In the genomic region with DNA sequence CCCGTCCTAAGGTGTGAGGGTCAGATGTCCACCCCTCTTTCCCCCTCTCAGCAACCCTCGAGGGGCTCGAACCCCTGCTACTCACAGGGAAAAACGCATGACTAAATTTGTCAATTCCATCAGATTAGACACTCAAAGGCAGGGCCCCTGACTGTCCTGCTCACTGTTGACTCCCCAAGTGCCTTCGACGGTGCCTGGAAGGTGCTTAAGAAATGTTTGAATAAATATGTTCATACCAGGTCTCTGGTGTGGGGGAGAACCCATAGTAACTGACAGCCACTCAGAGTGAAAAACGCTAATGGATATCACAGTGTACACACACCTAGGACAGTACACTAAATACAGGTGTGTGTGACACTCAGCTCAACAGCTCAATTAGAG, we compare ENCODE assay signal across 2 cellular contexts.
TF ChIP-seq lines count a peak whose summit lies in the region.

No MANE protein-coding gene starts in this region.

TF ChIP-seq in HepG2, 621 proteins besides CTCF, POLR2A, EP300 and RAD21:
- no peak for TF ChIP-seq RFX3 (CRISPR knock-in tag; IDR thresholded peaks at IDR 0.05)
- TF ChIP-seq ZNF501 (CRISPR knock-in tag; IDR thresholded peaks at IDR 0.05), result 0 out of 2 replicates have a peak, but pooled peaks have one; percentile 10
- no peak for TF ChIP-seq JUNB (CRISPR knock-in tag; IDR thresholded peaks at IDR 0.05; ENCODE audit: borderline replicate concordance)
- TF ChIP-seq, protein P1, sequence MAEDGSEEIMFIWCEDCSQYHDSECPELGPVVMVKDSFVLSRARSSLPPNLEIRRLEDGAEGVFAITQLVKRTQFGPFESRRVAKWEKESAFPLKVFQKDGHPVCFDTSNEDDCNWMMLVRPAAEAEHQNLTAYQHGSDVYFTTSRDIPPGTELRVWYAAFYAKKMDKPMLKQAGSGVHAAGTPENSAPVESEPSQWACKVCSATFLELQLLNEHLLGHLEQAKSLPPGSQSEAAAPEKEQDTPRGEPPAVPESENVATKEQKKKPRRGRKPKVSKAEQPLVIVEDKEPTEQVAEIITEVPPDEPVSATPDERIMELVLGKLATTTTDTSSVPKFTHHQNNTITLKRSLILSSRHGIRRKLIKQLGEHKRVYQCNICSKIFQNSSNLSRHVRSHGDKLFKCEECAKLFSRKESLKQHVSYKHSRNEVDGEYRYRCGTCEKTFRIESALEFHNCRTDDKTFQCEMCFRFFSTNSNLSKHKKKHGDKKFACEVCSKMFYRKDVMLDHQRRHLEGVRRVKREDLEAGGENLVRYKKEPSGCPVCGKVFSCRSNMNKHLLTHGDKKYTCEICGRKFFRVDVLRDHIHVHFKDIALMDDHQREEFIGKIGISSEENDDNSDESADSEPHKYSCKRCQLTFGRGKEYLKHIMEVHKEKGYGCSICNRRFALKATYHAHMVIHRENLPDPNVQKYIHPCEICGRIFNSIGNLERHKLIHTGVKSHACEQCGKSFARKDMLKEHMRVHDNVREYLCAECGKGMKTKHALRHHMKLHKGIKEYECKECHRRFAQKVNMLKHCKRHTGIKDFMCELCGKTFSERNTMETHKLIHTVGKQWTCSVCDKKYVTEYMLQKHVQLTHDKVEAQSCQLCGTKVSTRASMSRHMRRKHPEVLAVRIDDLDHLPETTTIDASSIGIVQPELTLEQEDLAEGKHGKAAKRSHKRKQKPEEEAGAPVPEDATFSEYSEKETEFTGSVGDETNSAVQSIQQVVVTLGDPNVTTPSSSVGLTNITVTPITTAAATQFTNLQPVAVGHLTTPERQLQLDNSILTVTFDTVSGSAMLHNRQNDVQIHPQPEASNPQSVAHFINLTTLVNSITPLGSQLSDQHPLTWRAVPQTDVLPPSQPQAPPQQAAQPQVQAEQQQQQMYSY (CRISPR knock-in tag; IDR thresholded peaks at IDR 0.05), result no peak
- TF ChIP-seq SATB2 (CRISPR knock-in tag; IDR thresholded peaks at IDR 0.05), result no peak
- no peak for TF ChIP-seq ZIK1 (CRISPR knock-in tag; IDR thresholded peaks at IDR 0.05; ENCODE audit: borderline replicate concordance, low read depth)

TF ChIP-seq in H1, 55 proteins besides CTCF, POLR2A, EP300 and RAD21:
- no peak for TF ChIP-seq SIX5 (IDR thresholded peaks at IDR 0.05; ENCODE audit: low read depth, low read length)
- 0 out of 2 replicates have a peak, but pooled peaks have one; percentile 26 for TF ChIP-seq POLR2AphosphoS5 (IDR thresholded peaks at IDR 0.05; ENCODE audit: low read depth, low read length)
